9 cellular contexts compared by ENCODE assay signal in genomic region chr12:42299392-42300308, GRCh38. TPM values are rescaled to one million over a fixed set of nuclear protein-coding genes. Genes with fewer than 3 reads are reported as not detected.
A peak's percentile ranks its signal among the peaks of the same experiment; 100 is the strongest.
DNase-seq lines count a peak whose midpoint lies in the region; ATAC-seq and TF ChIP-seq lines count a peak whose summit lies in the region.
"Had no signal": no experiment of that assay in that cellular context is flagged by ENCODE, and none has a peak within 500 bp of the region (broad histone marks: within the 10 kb centered on the region; RNA-seq: fewer than 3 reads in every experiment).

No MANE protein-coding gene starts in this region.

- no peak overlapping the region for H3K23ac ChIP-seq in mesendoderm (ENCODE audit: low read length)

- no peaks in the 10 kb centered on the region for H3K79me1 ChIP-seq in mesendoderm (ENCODE audit: low read length)

- peak; percentile 86 for ATAC-seq in GM18907 (IDR thresholded peaks at IDR 0.05; ENCODE audit: unreplicated experiment)
- ATAC-seq in HG02852 (IDR thresholded peaks at IDR 0.05; ENCODE audit: unreplicated experiment), result peak; percentile 86
- ATAC-seq in T-helper 17 cell, result peak; percentile 54
- ATAC-seq in aorta (ENCODE audit: low FRiP score), result no peak

- H4K8ac ChIP-seq in mesendoderm (ENCODE audit: low read depth, low read length), result no peak overlapping the region

- H3K9me3 ChIP-seq in T-helper 17 cell (ENCODE audit: control insufficient read depth, low read length, poor library complexity, severe bottlenecking), result no peaks in the 10 kb centered on the region
- no peaks in the 10 kb centered on the region for H3K9me3 ChIP-seq in aorta (ENCODE audit: control insufficient read depth, low read length)
- peaks cover 0 to 4% (median 0%) of the 10 kb centered on the region in 4 donors for H3K9me3 ChIP-seq in tibial nerve

- H2BK15ac ChIP-seq in mesendoderm (replicated peaks; ENCODE audit: low read depth), result no peak overlapping the region

- peak overlapping the region; percentile 74 for H3K27ac Mint-ChIP-seq in T-helper 17 cell

- H3K18ac ChIP-seq in mesendoderm (ENCODE audit: low read length), result no peak overlapping the region

- no peak for DNase-seq in T-helper 17 cell
- peak; percentile 46 for DNase-seq in fibroblast of pulmonary artery (ENCODE audit: low read depth)
- no peak for DNase-seq in aorta
- DNase-seq in tibial nerve (ENCODE audit: low spot score in 2 of 2), result no peak
- DNase-seq in AG20443 (ENCODE audit: low spot score), result no peak
- no peak for DNase-seq in mesendoderm

- H3K9ac ChIP-seq in mesendoderm (ENCODE audit: low read length), result no peak overlapping the region

- no peak for TF ChIP-seq EP300 in tibial nerve (IDR thresholded peaks at IDR 0.05)

- no peak for TF ChIP-seq POLR2A in tibial nerve (IDR thresholded peaks at IDR 0.05)

- 80% methylated on average over 8 of the region's 8 CpGs for WGBS in aorta, 2 donors
- 82% methylated on average over 8 of the region's 8 CpGs for WGBS in tibial nerve, 2 donors
- no CpG with 5 or more reads among the region's 8 CpGs for WGBS in mesendoderm (ENCODE audit: extremely low coverage, insufficient coverage, low lambda C conversion rate)

- no peaks in the 10 kb centered on the region for H3K27me3 Mint-ChIP-seq in T-helper 17 cell

- H3K27ac ChIP-seq in aorta (ENCODE audit: low read depth in 1 of 2, low read length in 2 of 2), result no peak overlapping the region
- no peak overlapping the region for H3K27ac ChIP-seq in tibial nerve
- no peak overlapping the region for H3K27ac ChIP-seq in mesendoderm (ENCODE audit: low read depth, low read length)
- H3K27ac ChIP-seq: skin epidermis had no signal

- H3K4ac ChIP-seq in mesendoderm (ENCODE audit: low read depth, low read length), result no peak overlapping the region

- H3K79me2 ChIP-seq in mesendoderm (ENCODE audit: control insufficient read depth, insufficient read depth, low read length), result no peaks in the 10 kb centered on the region

- intact Hi-C loops in aorta (cut with DNase I), result no loop called here

- H3K4me1 ChIP-seq in aorta (ENCODE audit: control insufficient read depth in 1 of 2, insufficient read depth in 2 of 2, low read length in 2 of 2) (no peaks in the 10 kb centered on the region), tibial nerve (no peaks in the 10 kb centered on the region), mesendoderm (ENCODE audit: control insufficient read depth, low read depth, low read length) (no peaks in the 10 kb centered on the region)

- peaks cover 2% of the 10 kb centered on the region for H3K36me3 Mint-ChIP-seq in T-helper 17 cell (ENCODE audit: low read depth)

- TF ChIP-seq CTCF in fibroblast of pulmonary artery (IDR thresholded peaks at IDR 0.05; ENCODE audit: low read length, missing control alignments) (no peak), tibial nerve (IDR thresholded peaks at IDR 0.05) (no peak)

- H3K56ac ChIP-seq in mesendoderm (ENCODE audit: low read length), result no peak overlapping the region

- peak overlapping the region; percentile 66 for H3K4me3 Mint-ChIP-seq in T-helper 17 cell

- no peak overlapping the region for H3K4me3 ChIP-seq in fibroblast of pulmonary artery (replicated peaks; ENCODE audit: low read depth, low read length)
- H3K4me3 ChIP-seq in aorta (ENCODE audit: low read length in 2 of 2), result no peak overlapping the region
- no peak overlapping the region for H3K4me3 ChIP-seq in tibial nerve
- no peak overlapping the region for H3K4me3 ChIP-seq in mesendoderm (ENCODE audit: low read length)
- H3K4me3 ChIP-seq: skin epidermis had no signal

- no peak overlapping the region for H2BK120ac ChIP-seq in mesendoderm (ENCODE audit: low read depth, low read length)

- no peak overlapping the region for H3K4me2 ChIP-seq in mesendoderm (ENCODE audit: low read length)

- H4K5ac ChIP-seq in mesendoderm (ENCODE audit: low read length), result no peak overlapping the region

- no peaks in the 10 kb centered on the region for H3K36me3 ChIP-seq in aorta (ENCODE audit: control insufficient read depth in 1 of 2, insufficient read depth in 2 of 2, low read length in 1 of 2)
- H3K36me3 ChIP-seq in tibial nerve, result peaks cover 0 to 5% (median 0%) of the 10 kb centered on the region in 3 donors
- no peaks in the 10 kb centered on the region for H3K36me3 ChIP-seq in mesendoderm (ENCODE audit: control insufficient read depth, insufficient read depth, low read length)

- no peak overlapping the region for H2AK5ac ChIP-seq in mesendoderm (ENCODE audit: low read length)

- H3K27me3 ChIP-seq in aorta (ENCODE audit: control insufficient read depth in 1 of 2, insufficient read depth in 2 of 2, low read length in 1 of 2) (no peaks in the 10 kb centered on the region), tibial nerve (peaks cover 0 to 2% of the 10 kb centered on the region in 2 donors), mesendoderm (ENCODE audit: insufficient read depth, low read length, poor library complexity) (no peaks in the 10 kb centered on the region)

- no peak overlapping the region for H2BK5ac ChIP-seq in mesendoderm (ENCODE audit: low read length)

- H3K4me1 Mint-ChIP-seq in T-helper 17 cell, result peaks cover 12% of the 10 kb centered on the region

RNA-seq across cellular contexts. Expression of gene ZCRB1, which starts 26.2 kb away (rescaled TPM):
- total RNA-seq in T-helper 17 cell (10 to 100 TPM; 26.1 to 32.0 TPM), aorta (10 to 100 TPM; 36.2 to 44.4 TPM), tibial nerve (10 to 100 TPM; 19.8 to 44.8 (median 32.3) TPM)
- polyA plus RNA-seq in aorta, result 100 to 1,000 TPM in 1 of 2 donors, 10 to 100 TPM in 1; 59.5 to 130 TPM
- polyA plus RNA-seq in mesendoderm (2013, experiment 1 of 2), result 91.2 TPM
- polyA plus RNA-seq in mesendoderm (2013, experiment 2 of 2), result 88.5 TPM

RNA-seq across cellular contexts. Expression of gene PPHLN1, which starts 26.3 kb away (rescaled TPM):
- total RNA-seq in T-helper 17 cell (10 to 100 TPM; 90.9 to 91.8 TPM), aorta (10 to 100 TPM; 50.0 to 52.8 TPM), tibial nerve (10 to 100 TPM; 38.6 to 64.5 (median 51.7) TPM)
- 10 to 100 TPM; 27.8 to 27.9 TPM for polyA plus RNA-seq in aorta
- polyA plus RNA-seq in mesendoderm (2013, experiment 1 of 2), result 73.7 TPM
- polyA plus RNA-seq in mesendoderm (2013, experiment 2 of 2), result 72.8 TPM
